ENCODE assay signal across 21 cellular contexts in genomic region chr1:184424171-184424570, GRCh38. TPM values are rescaled to one million over a fixed set of nuclear protein-coding genes. Genes with fewer than 3 reads are reported as not detected.
DNase-seq lines count a peak whose midpoint lies in the region; ATAC-seq and TF ChIP-seq lines count a peak whose summit lies in the region.
"Had no signal": no experiment of that assay in that cellular context is flagged by ENCODE, and none has a peak within 500 bp of the region (broad histone marks: within the 10 kb centered on the region; RNA-seq: fewer than 3 reads in every experiment).

No MANE protein-coding gene starts in this region.

- 42 to 55% methylated on average over 3 of the region's 3 CpGs for WGBS in esophagus, 2 donors
- WGBS in trophoblast cell (ENCODE audit: extremely low coverage, insufficient coverage, insufficient read length), result no CpG with 5 or more reads among the region's 3 CpGs

- no peak overlapping the region for H4K12ac ChIP-seq in trophoblast cell (ENCODE audit: low read depth, low read length)

- H2AFZ ChIP-seq in trophoblast cell (ENCODE audit: insufficient read depth, low read length, poor library complexity), result no peak overlapping the region

- H3K4ac ChIP-seq in trophoblast cell (ENCODE audit: low read depth, low read length), result no peak overlapping the region

- H4K91ac ChIP-seq in trophoblast cell (ENCODE audit: low read depth, low read length), result no peak overlapping the region

- H2AK5ac ChIP-seq in trophoblast cell (ENCODE audit: low read length), result no peak overlapping the region

- H3K18ac ChIP-seq in trophoblast cell (ENCODE audit: low read length), result no peak overlapping the region

- no peak overlapping the region for H4K8ac ChIP-seq in trophoblast cell (ENCODE audit: low read depth, low read length)

- H3K79me2 ChIP-seq in trophoblast cell (ENCODE audit: control insufficient read depth, insufficient read depth, low read length, poor library complexity), result peaks cover 7% of the 10 kb centered on the region

- peak overlapping the region; percentile 92 for H3K27ac ChIP-seq in 22Rv1
- peak overlapping the region; percentile 49; the same call in 1 of the 2 replicates for H3K27ac ChIP-seq in SK-N-MC
- H3K27ac ChIP-seq in esophagus (ENCODE audit: low read depth in 2 of 2, low read length in 1 of 2), result peak overlapping the region; percentile 64 to 80
- peak overlapping the region; percentile 11 for H3K27ac ChIP-seq in trophoblast cell (ENCODE audit: low read depth, low read length)

- DNase-seq in SK-N-MC (ENCODE audit: low read depth, low spot score) (peak; percentile 39), trophoblast cell (peak in 1 of 2 donors; percentile 62), C1 segment of cervical spinal cord (lab: John Stamatoyannopoulos, UW) (no peak)
- no peak for DNase-seq in activated CD8-positive, alpha-beta memory T cell treated with anti-CD3 and anti-CD28 coated beads, Interleukin-2, amount 50 U/mL, for 4 hours
- DNase-seq: CD4-positive, alpha-beta T cell; DMS53; EL; GOT3; KBM-7; MV-4-11; NCI-H1694 treated with DMSO at 0.1 percent for 48 hours; NCI-H2107; NCI-H510A; SHP77 treated with DMSO at 0.1 percent for 48 hours had no signal

- H3K27me3 ChIP-seq in esophagus (ENCODE audit: control insufficient read depth in 1 of 2, insufficient read depth in 2 of 2, low read length in 2 of 2) (no peaks in the 10 kb centered on the region), trophoblast cell (ENCODE audit: insufficient read depth, low read length) (no peaks in the 10 kb centered on the region)

- ATAC-seq in GM18511 (IDR thresholded peaks at IDR 0.05; ENCODE audit: unreplicated experiment), result no peak
- no peak for ATAC-seq in GM21526 (IDR thresholded peaks at IDR 0.05; ENCODE audit: low FRiP score, unreplicated experiment)
- ATAC-seq: GM12878, HCT116, HepG2 had no signal

- no peak overlapping the region for H3K14ac ChIP-seq in trophoblast cell (ENCODE audit: low read length)

- H3K4me2 ChIP-seq in trophoblast cell (ENCODE audit: low read length), result no peak overlapping the region

- no peak overlapping the region for H2BK5ac ChIP-seq in trophoblast cell (ENCODE audit: low read depth, low read length, poor library complexity)

- peaks cover 16% of the 10 kb centered on the region for H3K79me1 ChIP-seq in trophoblast cell (ENCODE audit: low read length)

- H3K9me3 ChIP-seq in SK-N-MC (ENCODE audit: low read depth, low read length), result no peaks in the 10 kb centered on the region
- H3K9me3 ChIP-seq in esophagus (ENCODE audit: control insufficient read depth in 2 of 2, insufficient read depth in 1 of 2, low read depth in 1 of 2, low read length in 1 of 2), result no peaks in the 10 kb centered on the region
- no peaks in the 10 kb centered on the region for H3K9me3 ChIP-seq in trophoblast cell (ENCODE audit: insufficient read depth, low read depth, low read length)

- no peak overlapping the region for H2BK12ac ChIP-seq in trophoblast cell (ENCODE audit: low read length)

- no peak overlapping the region for H3K23ac ChIP-seq in trophoblast cell (ENCODE audit: low read length)

- no peaks in the 10 kb centered on the region for H3K36me3 ChIP-seq in SK-N-MC (ENCODE audit: insufficient read depth, low read length)
- no peaks in the 10 kb centered on the region for H3K36me3 ChIP-seq in esophagus (ENCODE audit: control insufficient read depth in 2 of 2, insufficient read depth in 2 of 2, low read length in 1 of 2)
- no peaks in the 10 kb centered on the region for H3K36me3 ChIP-seq in trophoblast cell (ENCODE audit: control insufficient read depth in 1 of 2, insufficient read depth in 2 of 2, low read length in 2 of 2)

- H3K9ac ChIP-seq in SK-N-MC (ENCODE audit: insufficient read length), result no peak overlapping the region
- no peak overlapping the region for H3K9ac ChIP-seq in trophoblast cell (ENCODE audit: low read length)

- no peak overlapping the region for H2BK120ac ChIP-seq in trophoblast cell (ENCODE audit: insufficient read depth, low read length, poor library complexity)

- H3K4me1 ChIP-seq in esophagus (ENCODE audit: control insufficient read depth in 2 of 2, insufficient read depth in 2 of 2, low read length in 1 of 2) (peaks cover 2 to 9% of the 10 kb centered on the region in 2 donors), trophoblast cell (ENCODE audit: control insufficient read depth in 1 of 2, insufficient read depth in 2 of 2, low read length in 2 of 2) (peaks cover 5 to 13% of the 10 kb centered on the region in 2 experiments)

- peak overlapping the region; percentile 16; the same call in 1 of the 2 replicates for H3K4me3 ChIP-seq in SK-N-MC
- H3K4me3 ChIP-seq in esophagus (ENCODE audit: low read depth in 1 of 2, low read length in 2 of 2), result no peak overlapping the region
- H3K4me3 ChIP-seq in trophoblast cell (ENCODE audit: low read depth, low read length), result no peak overlapping the region
- H3K4me3 ChIP-seq: GM12878 had no signal

- TF ChIP-seq CTCF in 22Rv1 (IDR thresholded peaks at IDR 0.05), result no peak

RNA-seq across cellular contexts. Expression of gene C1orf21, which starts 37.3 kb away (rescaled TPM):
- polyA plus RNA-seq in esophagus, result 10 to 100 TPM; 26.8 to 29.7 TPM
- polyA plus RNA-seq in trophoblast cell (2013), result 141 and 144 TPM in 2 replicates
- polyA plus RNA-seq: HepG2 had no signal

Comparison
In these comparisons a context has a peak if more than half of its experiments do, and no peak if none do; other contexts are left out.
1. H3K27ac ChIP-seq: peak in every context shown above with its lines; median percentile 92 in 22Rv1; 72 in esophagus; 49 in SK-N-MC; 11 in trophoblast cell.